Comparison of ENCODE assay signal across 9 cellular contexts in the genomic region with DNA sequence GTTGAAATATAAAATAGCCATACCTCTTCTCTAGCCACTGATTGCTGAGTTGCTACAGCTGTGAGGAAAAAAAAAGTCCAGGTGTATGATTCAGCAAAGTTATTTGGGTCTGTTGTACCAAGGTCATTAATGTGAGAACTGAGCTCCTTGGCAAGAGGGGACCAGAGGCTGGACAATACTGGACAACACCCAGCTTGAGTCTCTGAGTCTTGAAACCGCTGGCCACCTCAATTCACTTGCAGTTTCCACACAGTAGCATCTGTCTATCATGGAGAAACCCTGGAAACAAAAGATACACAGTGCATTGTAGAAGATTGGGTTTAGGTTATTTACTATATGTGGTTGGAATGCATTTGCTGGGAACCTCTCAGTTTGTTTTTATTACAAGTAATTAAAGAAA.
DNase-seq lines count a peak whose midpoint lies in the region; ATAC-seq and TF ChIP-seq lines count a peak whose summit lies in the region.
"Had no signal": no experiment of that assay in that cellular context is flagged by ENCODE, and none has a peak within 500 bp of the region (broad histone marks: within the 10 kb centered on the region; RNA-seq: fewer than 3 reads in every experiment).

No MANE protein-coding gene starts in this region.

- no peaks in the 10 kb centered on the region for H3K27me3 Mint-ChIP-seq in MCF 10A (ENCODE audit: insufficient read depth, unreplicated experiment)
- no peaks in the 10 kb centered on the region for H3K27me3 Mint-ChIP-seq in activated CD4-positive, alpha-beta memory T cell treated with anti-CD3 and anti-CD28 coated beads for 36 hours
- no peaks in the 10 kb centered on the region for H3K27me3 Mint-ChIP-seq in activated CD8-positive, alpha-beta memory T cell treated with anti-CD3 and anti-CD28 coated beads, Interleukin-2, amount 10 ng/mL, durations not matched to agents 7 days and 5 days

- H3K27me3 ChIP-seq in breast epithelium, result no peaks in the 10 kb centered on the region
- no peaks in the 10 kb centered on the region for H3K27me3 ChIP-seq in upper lobe of right lung
- no peaks in the 10 kb centered on the region for H3K27me3 ChIP-seq in stomach

- peak; percentile 76 for DNase-seq in MCF 10A (ENCODE audit: unreplicated experiment)
- DNase-seq in breast epithelium (ENCODE audit: low spot score in 2 of 2), result no peak
- DNase-seq in activated CD4-positive, alpha-beta memory T cell treated with anti-CD3 and anti-CD28 coated beads for 36 hours, result no peak
- no peak for DNase-seq in left ventricle myocardium superior
- DNase-seq in upper lobe of right lung, result no peak
- DNase-seq in activated CD8-positive, alpha-beta memory T cell treated with anti-CD3 and anti-CD28 coated beads, Interleukin-2, amount 10 ng/mL, durations not matched to agents 7 days and 5 days, result no peak
- no peak for DNase-seq in HK-2 (ENCODE audit: unreplicated experiment)
- no peak for DNase-seq in stomach

- TF ChIP-seq POLR2A in breast epithelium (IDR thresholded peaks at IDR 0.05) (no peak), stomach (IDR thresholded peaks at IDR 0.05) (no peak)

- 56 to 76% (median 64%) methylated on average over 1 of the region's 1 CpG for WGBS in stomach, 5 donors

- H3K4me3 ChIP-seq in breast epithelium (no peak overlapping the region), upper lobe of right lung (no peak overlapping the region), stomach (no peak overlapping the region)

- H3K9me3 Mint-ChIP-seq in MCF 10A (ENCODE audit: unreplicated experiment), result no peaks in the 10 kb centered on the region
- H3K9me3 Mint-ChIP-seq in activated CD4-positive, alpha-beta memory T cell treated with anti-CD3 and anti-CD28 coated beads for 36 hours, result no peaks in the 10 kb centered on the region
- no peaks in the 10 kb centered on the region for H3K9me3 Mint-ChIP-seq in activated CD8-positive, alpha-beta memory T cell treated with anti-CD3 and anti-CD28 coated beads, Interleukin-2, amount 10 ng/mL, durations not matched to agents 7 days and 5 days (ENCODE audit: low read depth)

- no peak for TF ChIP-seq EP300 in stomach (IDR thresholded peaks at IDR 0.05)

- TF ChIP-seq CTCF in MCF 10A (IDR thresholded peaks at IDR 0.05; ENCODE audit: unreplicated experiment) (no peak), breast epithelium (IDR thresholded peaks at IDR 0.05) (no peak), upper lobe of right lung (IDR thresholded peaks at IDR 0.05) (no peak), stomach (IDR thresholded peaks at IDR 0.05) (no peak)

- POLR2A ChIA-PET in MCF 10A (lab: Yijun Ruan, JAX), result interaction anchor here (0.6 to 2.6 kb wide), 29 partner anchors 11 to 211 kb away, joined by 3 to 37 read pairs (median 4); partner anchors contain the start of gene INTS6
- POLR2A ChIA-PET in activated CD4-positive, alpha-beta memory T cell treated with anti-CD3 and anti-CD28 coated beads for 36 hours (lab: Charles Lee), result interaction anchor here (0.5 to 2.9 kb wide), 4 partner anchors 12 to 192 kb away, joined by 3 to 20 read pairs (median 7); partner anchors contain the start of gene INTS6

- H3K27ac ChIP-seq in breast epithelium, result no peak overlapping the region
- H3K27ac ChIP-seq in upper lobe of right lung, result peak overlapping the region; percentile 55
- H3K27ac ChIP-seq in stomach, result no peak overlapping the region
- H3K27ac ChIP-seq: VCaP had no signal

- H3K36me3 ChIP-seq in breast epithelium, result no peaks in the 10 kb centered on the region
- H3K36me3 ChIP-seq in upper lobe of right lung, result no peaks in the 10 kb centered on the region
- no peaks in the 10 kb centered on the region for H3K36me3 ChIP-seq in stomach

- H3K4me3 Mint-ChIP-seq in MCF 10A (ENCODE audit: unreplicated experiment), result peak overlapping the region; percentile 41
- no peak overlapping the region for H3K4me3 Mint-ChIP-seq in activated CD4-positive, alpha-beta memory T cell treated with anti-CD3 and anti-CD28 coated beads for 36 hours
- no peak overlapping the region for H3K4me3 Mint-ChIP-seq in activated CD8-positive, alpha-beta memory T cell treated with anti-CD3 and anti-CD28 coated beads, Interleukin-2, amount 10 ng/mL, durations not matched to agents 7 days and 5 days

- H3K4me1 ChIP-seq in breast epithelium, result peaks cover 3 to 7% of the 10 kb centered on the region in 2 donors
- peaks cover 31% of the 10 kb centered on the region for H3K4me1 ChIP-seq in upper lobe of right lung
- H3K4me1 ChIP-seq in stomach, result peaks cover 27 to 53% (median 38%) of the 10 kb centered on the region in 4 donors

- intact Hi-C loops in MCF 10A (cut with micrococcal nuclease), result loop anchor here (1.0 to 2.0 kb wide), 3 partner anchors 84 to 191 kb away; partner anchors contain the start of gene INTS6
- intact Hi-C loops in breast epithelium (cut with DNase I; ENCODE audit: low total_unique reads), result no loop called here
- intact Hi-C loops in activated CD4-positive, alpha-beta memory T cell treated with anti-CD3 and anti-CD28 coated beads for 36 hours (cut with micrococcal nuclease), result loop anchor here (1.0 to 2.0 kb wide), 5 partner anchors 25 to 191 kb away; partner anchors contain the start of gene INTS6
- intact Hi-C loops in left ventricle myocardium superior (cut with micrococcal nuclease), result no loop called here
- intact Hi-C loops in upper lobe of right lung (cut with DNase I), result no loop called here
- intact Hi-C loops in stomach (cut with DNase I; ENCODE audit: low total_unique reads), result no loop called here

- peaks cover 27% of the 10 kb centered on the region for H3K36me3 Mint-ChIP-seq in MCF 10A (ENCODE audit: insufficient read depth, unreplicated experiment)
- H3K36me3 Mint-ChIP-seq in activated CD4-positive, alpha-beta memory T cell treated with anti-CD3 and anti-CD28 coated beads for 36 hours, result no peaks in the 10 kb centered on the region
- peaks cover 3% of the 10 kb centered on the region for H3K36me3 Mint-ChIP-seq in activated CD8-positive, alpha-beta memory T cell treated with anti-CD3 and anti-CD28 coated beads, Interleukin-2, amount 10 ng/mL, durations not matched to agents 7 days and 5 days

- ATAC-seq in left ventricle myocardium superior (peak; percentile 69), upper lobe of right lung (peak; percentile 45)
- ATAC-seq in activated CD8-positive, alpha-beta memory T cell treated with anti-CD3 and anti-CD28 coated beads, Interleukin-2, amount 10 ng/mL, durations not matched to agents 7 days and 5 days, result no peak

- BruUV-seq in MCF 10A (replicated peaks; lab: Mats Ljungman, UMichigan), result no TSS peak

- CTCF ChIA-PET in MCF 10A (lab: Yijun Ruan, JAX), result interaction anchor here (0.7 to 1.6 kb wide), 6 partner anchors 20 to 153 kb away, joined by 3 to 9 read pairs (median 4); no protein-coding TSS in a partner anchor
- CTCF ChIA-PET in activated CD4-positive, alpha-beta memory T cell treated with anti-CD3 and anti-CD28 coated beads for 36 hours (lab: Charles Lee), result interaction anchor here (0.7 to 1.8 kb wide), 4 partner anchors 14 to 358 kb away, joined by 3 to 7 read pairs (median 4); partner anchors contain the start of gene INTS6
- CTCF ChIA-PET in activated CD8-positive, alpha-beta memory T cell treated with anti-CD3 and anti-CD28 coated beads, Interleukin-2, amount 10 ng/mL, durations not matched to agents 7 days and 5 days (lab: Charles Lee), result interaction anchor here (0.9 to 1.1 kb wide), 2 partner anchors 10 to 11 kb away, joined by 3 read pairs; no protein-coding TSS in a partner anchor

- H3K4me1 Mint-ChIP-seq in MCF 10A (ENCODE audit: insufficient read depth, unreplicated experiment), result peaks cover 39% of the 10 kb centered on the region
- peaks cover 46% of the 10 kb centered on the region for H3K4me1 Mint-ChIP-seq in activated CD4-positive, alpha-beta memory T cell treated with anti-CD3 and anti-CD28 coated beads for 36 hours (ENCODE audit: low read depth)
- peaks cover 33% of the 10 kb centered on the region for H3K4me1 Mint-ChIP-seq in activated CD8-positive, alpha-beta memory T cell treated with anti-CD3 and anti-CD28 coated beads, Interleukin-2, amount 10 ng/mL, durations not matched to agents 7 days and 5 days

- H3K9me3 ChIP-seq in breast epithelium (no peaks in the 10 kb centered on the region), upper lobe of right lung (no peaks in the 10 kb centered on the region), stomach (no peaks in the 10 kb centered on the region)

- peak overlapping the region; percentile 95 for H3K27ac Mint-ChIP-seq in MCF 10A (ENCODE audit: low read depth, unreplicated experiment)
- peak overlapping the region; percentile 68 for H3K27ac Mint-ChIP-seq in activated CD4-positive, alpha-beta memory T cell treated with anti-CD3 and anti-CD28 coated beads for 36 hours
- H3K27ac Mint-ChIP-seq in activated CD8-positive, alpha-beta memory T cell treated with anti-CD3 and anti-CD28 coated beads, Interleukin-2, amount 10 ng/mL, durations not matched to agents 7 days and 5 days, result no peak overlapping the region

Comparison
In these comparisons a context has a peak if more than half of its experiments do, and no peak if none do; other contexts are left out.
1. intact Hi-C loops: an anchor here in MCF 10A (1.0 to 2.0 kb wide) and activated CD4-positive, alpha-beta memory T cell treated with anti-CD3 and anti-CD28 coated beads for 36 hours (1.0 to 2.0 kb wide); none called in breast epithelium, left ventricle myocardium superior, upper lobe of right lung and stomach.